Comparison of ENCODE assay signal across 11 cellular contexts in the genomic region with DNA sequence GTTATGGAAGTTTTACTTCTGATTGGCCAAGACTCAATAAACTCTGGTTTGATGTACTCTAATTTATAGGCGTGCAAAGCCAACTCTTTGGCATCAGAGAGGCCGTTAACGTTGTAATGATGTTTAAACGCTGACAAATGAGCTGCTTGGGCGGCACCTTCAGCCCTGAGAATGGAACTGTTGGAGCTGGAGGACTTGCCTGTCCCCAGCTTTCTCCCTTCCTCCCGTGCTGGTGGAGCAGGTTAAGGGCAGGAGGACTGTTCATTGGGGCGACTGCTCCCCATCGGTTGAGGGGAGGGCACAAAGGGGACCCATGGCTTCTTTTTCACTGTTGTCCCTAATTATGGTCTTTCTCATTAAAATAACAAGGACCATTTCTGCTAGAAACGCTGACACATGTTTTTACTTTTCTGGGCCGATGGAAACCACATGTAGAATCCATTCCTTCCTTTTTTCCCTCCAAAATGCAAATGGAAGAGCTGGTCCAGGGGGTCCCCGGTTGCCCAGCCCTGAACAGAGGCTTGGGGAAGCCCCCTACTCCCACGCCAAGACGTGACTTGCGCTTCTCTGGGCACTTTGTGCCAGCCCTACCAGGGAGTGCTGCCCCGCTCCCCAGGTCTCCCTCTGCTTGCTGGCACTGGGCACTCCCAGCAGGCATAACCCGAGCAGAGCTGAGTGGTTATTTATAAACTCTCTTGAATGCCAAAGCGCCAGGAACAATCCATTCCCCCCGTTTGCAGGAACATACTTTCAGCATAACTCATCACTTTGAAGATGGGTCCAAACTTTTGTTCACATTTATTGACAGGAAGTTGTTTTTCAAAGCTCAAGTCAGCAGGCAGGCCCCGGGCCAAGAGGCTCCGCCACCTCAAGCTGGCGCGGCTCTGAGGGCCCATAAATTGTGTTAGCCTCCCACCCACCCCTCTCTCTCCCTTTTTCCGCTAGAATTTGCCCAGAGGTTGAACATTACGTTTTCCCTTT.
DNase-seq lines count a peak whose midpoint lies in the region; ATAC-seq and TF ChIP-seq lines count a peak whose summit lies in the region.
"Had no signal": no experiment of that assay in that cellular context is flagged by ENCODE, and none has a peak within 500 bp of the region (broad histone marks: within the 10 kb centered on the region; RNA-seq: fewer than 3 reads in every experiment).

No MANE protein-coding gene starts in this region.

- H3K36me3 Mint-ChIP-seq in mesothelial cell of epicardium, result no peaks in the 10 kb centered on the region
- H3K36me3 Mint-ChIP-seq: activated naive CD4-positive, alpha-beta T cell treated with anti-CD3 and anti-CD28 coated beads, Interleukin-2, amount 50 U/mL, for 24 hours had no signal

- peak overlapping the region; percentile 20 for H3K27ac ChIP-seq in epithelial cell of prostate
- H3K27ac ChIP-seq: neutrophil had no signal

- H3K27me3 Mint-ChIP-seq in mesothelial cell of epicardium (ENCODE audit: low read depth), result peaks cover 10% of the 10 kb centered on the region
- H3K27me3 Mint-ChIP-seq: activated naive CD4-positive, alpha-beta T cell treated with anti-CD3 and anti-CD28 coated beads, Interleukin-2, amount 50 U/mL, for 24 hours had no signal

- DNase-seq in A172 (ENCODE audit: low spot score) (peak; percentile 99), M059J (ENCODE audit: low read depth) (peak; percentile 95), epithelial cell of prostate (ENCODE audit: low read depth, low spot score) (peak; percentile 48), mesothelial cell of epicardium (ENCODE audit: low spot score in 2 of 2, unreplicated experiment in 2 of 2) (no peak), NCI-H146 (lab: John Stamatoyannopoulos, UW) (no peak), NCI-H2171 (lab: John Stamatoyannopoulos, UW) (no peak), HuH-7.5 (ENCODE audit: low spot score) (no peak)
- DNase-seq: NK-92 treated with Interleukin-12 subunit alpha and Interleukin-12 subunit beta, amount 100 ng/mL, for 24 hours had no signal

- no peaks in the 10 kb centered on the region for H3K9me3 Mint-ChIP-seq in mesothelial cell of epicardium
- H3K9me3 Mint-ChIP-seq: activated naive CD4-positive, alpha-beta T cell treated with anti-CD3 and anti-CD28 coated beads, Interleukin-2, amount 50 U/mL, for 24 hours had no signal

- peaks cover 27% of the 10 kb centered on the region for H3K4me1 Mint-ChIP-seq in mesothelial cell of epicardium
- H3K4me1 Mint-ChIP-seq: activated naive CD4-positive, alpha-beta T cell treated with anti-CD3 and anti-CD28 coated beads, Interleukin-2, amount 50 U/mL, for 24 hours had no signal

- H3K4me3 Mint-ChIP-seq in mesothelial cell of epicardium, result no peak overlapping the region
- H3K4me3 Mint-ChIP-seq: activated naive CD4-positive, alpha-beta T cell treated with anti-CD3 and anti-CD28 coated beads, Interleukin-2, amount 50 U/mL, for 24 hours had no signal

- no peak for ATAC-seq in GM21786 (IDR thresholded peaks at IDR 0.05; ENCODE audit: unreplicated experiment)

- TF ChIP-seq CTCF in mesothelial cell of epicardium (IDR thresholded peaks at IDR 0.05; ENCODE audit: unreplicated experiment), result no peak

- H3K27ac Mint-ChIP-seq in mesothelial cell of epicardium, result peak overlapping the region; percentile 82
- H3K27ac Mint-ChIP-seq: activated naive CD4-positive, alpha-beta T cell treated with anti-CD3 and anti-CD28 coated beads, Interleukin-2, amount 50 U/mL, for 24 hours had no signal

Comparison
In these comparisons a context has a peak if more than half of its experiments do, and no peak if none do; other contexts are left out.
1. DNase-seq: peak in A172 (single experiment), M059J (single experiment) and epithelial cell of prostate (single experiment); none in mesothelial cell of epicardium (0 of 2), NCI-H146 (single experiment), NCI-H2171 (single experiment) and HuH-7.5 (single experiment).